In genomic region chr12:39287409-39287808, GRCh38 we compare ENCODE assay signal across 27 cellular contexts.
"Had no signal": no experiment of that assay in that cellular context is flagged by ENCODE, and none has a peak within 500 bp of the region (broad histone marks: within the 10 kb centered on the region; RNA-seq: fewer than 3 reads in every experiment).

No MANE protein-coding gene starts in this region.

- H3K4me1 ChIP-seq: esophagus muscularis mucosa, foreskin keratinocyte, gastroesophageal sphincter, left lung, pancreas, right lobe of liver, suprapubic skin, transverse colon, upper lobe of right lung, vagina had no signal

- H3K27me3 ChIP-seq: esophagus muscularis mucosa, foreskin keratinocyte, gastroesophageal sphincter, heart left ventricle, hepatocyte, left lung, pancreas, right lobe of liver, suprapubic skin, transverse colon, upper lobe of right lung, vagina had no signal

- H3K36me3 Mint-ChIP-seq: naive thymus-derived CD8-positive, alpha-beta T cell had no signal

- ATAC-seq: gastroesophageal sphincter; heart left ventricle; left lung; naive thymus-derived CD8-positive, alpha-beta T cell; pancreas; stimulated activated naive CD8-positive, alpha-beta T cell treated with anti-CD3 and anti-CD28 coated beads, Interleukin-15, amount 100 ng/mL, for 72 hours had no signal

- H3K27ac ChIP-seq: coronary artery, esophagus muscularis mucosa, foreskin keratinocyte, gastroesophageal sphincter, heart left ventricle, hepatocyte, left lung, pancreas, right lobe of liver, suprapubic skin, transverse colon, upper lobe of right lung, vagina had no signal

- H3K4me1 Mint-ChIP-seq: naive thymus-derived CD8-positive, alpha-beta T cell; stimulated activated naive CD8-positive, alpha-beta T cell treated with anti-CD3 and anti-CD28 coated beads, Interleukin-15, amount 100 ng/mL, for 72 hours had no signal

- H3K4me2 ChIP-seq: hepatocyte had no signal

- H3K9me3 Mint-ChIP-seq: naive thymus-derived CD8-positive, alpha-beta T cell; stimulated activated naive CD8-positive, alpha-beta T cell treated with anti-CD3 and anti-CD28 coated beads, Interleukin-15, amount 100 ng/mL, for 72 hours had no signal

- H3K4me3 Mint-ChIP-seq: naive thymus-derived CD8-positive, alpha-beta T cell; nephron progenitor cell; stimulated activated naive CD8-positive, alpha-beta T cell treated with anti-CD3 and anti-CD28 coated beads, Interleukin-15, amount 100 ng/mL, for 72 hours had no signal

- H3K9me3 ChIP-seq: esophagus muscularis mucosa, gastroesophageal sphincter, heart left ventricle, left lung, pancreas, right lobe of liver, suprapubic skin, transverse colon, upper lobe of right lung, vagina had no signal

- FAIRE-seq: endothelial cell of umbilical vein, pancreas, small intestine had no signal

- DNase-seq: dermis blood vessel endothelial cell; effector memory CD4-positive, alpha-beta T cell; foreskin keratinocyte; heart left ventricle; kidney; left lung; mesendoderm; midbrain; naive thymus-derived CD8-positive, alpha-beta T cell; nephron progenitor cell; occipital lobe; pancreas; right lobe of liver; small intestine; stimulated activated CD4-positive, alpha-beta T cell treated with anti-CD3 and anti-CD28 coated beads, Interleukin-15, amount 100 ng/mL, for 24 hours; stimulated activated CD4-positive, alpha-beta T cell treated with anti-CD3 and anti-CD28 coated beads, Interleukin-2, amount 100 ng/mL, for 48 hours; stimulated activated naive CD4-positive, alpha-beta T cell; stimulated activated naive CD8-positive, alpha-beta T cell treated with anti-CD3 and anti-CD28 coated beads, Interleukin-15, amount 100 ng/mL, for 72 hours; transverse colon; upper lobe of right lung had no signal

- H3K36me3 ChIP-seq: esophagus muscularis mucosa, gastroesophageal sphincter, heart left ventricle, left lung, pancreas, right lobe of liver, suprapubic skin, transverse colon, upper lobe of right lung, vagina had no signal

- H3K79me2 ChIP-seq: hepatocyte had no signal

- H3K4me3 ChIP-seq: coronary artery, esophagus muscularis mucosa, gastroesophageal sphincter, heart left ventricle, hepatocyte, left lung, pancreas, right lobe of liver, suprapubic skin, transverse colon, upper lobe of right lung, vagina had no signal

- H2AFZ ChIP-seq: hepatocyte had no signal

- H3K27ac Mint-ChIP-seq: naive thymus-derived CD8-positive, alpha-beta T cell; nephron progenitor cell had no signal
